In the genomic region with DNA sequence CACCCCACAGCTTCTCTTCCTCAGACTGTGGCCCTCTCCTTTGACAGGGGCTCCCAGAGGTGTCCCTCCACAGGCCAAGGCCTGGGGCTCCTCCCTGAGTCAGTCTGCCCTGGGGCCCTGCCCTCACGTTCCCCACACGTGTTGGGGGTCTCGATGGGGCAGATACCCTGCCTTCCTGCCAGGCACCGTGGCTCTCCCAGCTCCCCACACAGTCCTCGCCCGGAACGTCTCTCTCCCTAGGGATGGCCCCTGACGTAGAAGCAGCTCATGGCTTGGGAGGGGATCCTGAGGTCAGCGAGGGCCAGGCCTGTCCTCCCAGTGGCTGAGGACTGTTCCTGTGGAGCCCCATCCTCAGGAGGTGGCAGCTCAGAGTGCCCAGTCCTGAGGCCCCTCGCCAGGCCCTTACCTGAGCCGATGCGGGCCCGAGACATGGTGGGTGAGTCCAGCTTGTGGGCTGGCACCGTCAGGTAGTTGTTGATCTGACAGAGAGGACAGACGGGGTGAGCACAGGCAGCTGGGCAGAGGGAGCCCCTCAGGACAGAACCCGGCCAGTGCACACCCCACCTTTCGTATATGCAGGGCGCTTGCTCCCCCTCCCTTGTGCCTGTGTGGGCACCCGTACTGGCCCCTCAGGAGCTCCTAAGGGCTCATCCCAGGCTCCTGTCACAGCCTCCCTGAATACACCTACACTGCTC, we compare ENCODE assay signal across 1 cellular context.
A peak's percentile ranks its signal among the peaks of the same experiment; 100 is the strongest.
TF ChIP-seq lines count a peak whose summit lies in the region.

No MANE protein-coding gene starts in this region.

TF ChIP-seq in HepG2, 621 proteins besides CTCF, POLR2A, EP300 and RAD21:
- no peak for TF ChIP-seq HCFC1 (IDR thresholded peaks at IDR 0.05; ENCODE audit: low read depth, low read length)
- TF ChIP-seq AGO2 (optimal IDR thresholded peaks at IDR 0.05; ENCODE audit: low read depth, low read length), result peak; percentile 21
